ENCODE assay signal across 1 cellular context in the genomic region with DNA sequence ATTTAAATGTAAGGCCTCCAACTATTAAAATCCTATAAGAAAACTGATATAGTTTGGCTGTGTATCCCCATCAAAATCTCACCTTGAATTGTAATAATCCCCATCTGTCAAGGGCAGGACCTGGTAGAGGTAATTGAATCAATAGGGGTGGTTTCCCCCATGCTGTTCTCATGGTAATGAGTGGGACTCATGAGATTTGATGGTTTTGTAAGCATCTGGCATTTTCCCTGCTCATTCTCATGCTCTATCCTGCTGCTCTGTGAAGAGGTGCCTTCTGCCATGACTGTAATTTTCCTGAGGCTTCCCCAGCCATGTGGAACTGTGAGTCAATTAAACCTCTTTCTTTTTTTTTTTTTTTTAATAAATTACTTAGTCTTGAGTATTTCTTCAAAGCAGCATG.
TF ChIP-seq lines count a peak whose summit lies in the region.

No MANE protein-coding gene starts in this region.

TF ChIP-seq in WTC11, 78 proteins besides CTCF, POLR2A, EP300 and RAD21 (continued from another document):
- TF ChIP-seq, protein P1, sequence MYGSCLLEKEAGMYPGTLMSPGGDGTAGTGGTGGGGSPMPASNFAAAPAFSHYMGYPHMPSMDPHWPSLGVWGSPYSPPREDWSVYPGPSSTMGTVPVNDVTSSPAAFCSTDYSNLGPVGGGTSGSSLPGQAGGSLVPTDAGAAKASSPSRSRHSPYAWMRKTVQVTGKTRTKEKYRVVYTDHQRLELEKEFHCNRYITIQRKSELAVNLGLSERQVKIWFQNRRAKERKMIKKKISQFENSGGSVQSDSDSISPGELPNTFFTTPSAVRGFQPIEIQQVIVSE (CRISPR knock-in tag; IDR thresholded peaks at IDR 0.05; ENCODE audit: borderline replicate concordance) = no peak
- TF ChIP-seq, protein P2, sequence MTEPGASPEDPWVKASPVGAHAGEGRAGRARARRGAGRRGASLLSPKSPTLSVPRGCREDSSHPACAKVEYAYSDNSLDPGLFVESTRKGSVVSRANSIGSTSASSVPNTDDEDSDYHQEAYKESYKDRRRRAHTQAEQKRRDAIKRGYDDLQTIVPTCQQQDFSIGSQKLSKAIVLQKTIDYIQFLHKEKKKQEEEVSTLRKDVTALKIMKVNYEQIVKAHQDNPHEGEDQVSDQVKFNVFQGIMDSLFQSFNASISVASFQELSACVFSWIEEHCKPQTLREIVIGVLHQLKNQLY (CRISPR knock-in tag; IDR thresholded peaks at IDR 0.05) = no peak
- TF ChIP-seq FOXJ3 (CRISPR knock-in tag; IDR thresholded peaks at IDR 0.05; ENCODE audit: borderline replicate concordance) (no peak), ATF1 (CRISPR knock-in tag; IDR thresholded peaks at IDR 0.05) (no peak), ESRRA (CRISPR knock-in tag; IDR thresholded peaks at IDR 0.05; ENCODE audit: borderline replicate concordance) (no peak), CREB1 (CRISPR knock-in tag; IDR thresholded peaks at IDR 0.05) (no peak), TEAD1 (CRISPR knock-in tag; IDR thresholded peaks at IDR 0.05) (no peak), ZNF121 (CRISPR knock-in tag; IDR thresholded peaks at IDR 0.05) (no peak), ZNF416 (CRISPR knock-in tag; IDR thresholded peaks at IDR 0.05) (no peak), ZNF317 (CRISPR knock-in tag; IDR thresholded peaks at IDR 0.05; ENCODE audit: borderline replicate concordance, low read depth) (no peak), RELA (CRISPR knock-in tag; IDR thresholded peaks at IDR 0.05; ENCODE audit: borderline replicate concordance) (no peak), ZNF423 (CRISPR knock-in tag; IDR thresholded peaks at IDR 0.05) (no peak)
- TF ChIP-seq, protein P3, sequence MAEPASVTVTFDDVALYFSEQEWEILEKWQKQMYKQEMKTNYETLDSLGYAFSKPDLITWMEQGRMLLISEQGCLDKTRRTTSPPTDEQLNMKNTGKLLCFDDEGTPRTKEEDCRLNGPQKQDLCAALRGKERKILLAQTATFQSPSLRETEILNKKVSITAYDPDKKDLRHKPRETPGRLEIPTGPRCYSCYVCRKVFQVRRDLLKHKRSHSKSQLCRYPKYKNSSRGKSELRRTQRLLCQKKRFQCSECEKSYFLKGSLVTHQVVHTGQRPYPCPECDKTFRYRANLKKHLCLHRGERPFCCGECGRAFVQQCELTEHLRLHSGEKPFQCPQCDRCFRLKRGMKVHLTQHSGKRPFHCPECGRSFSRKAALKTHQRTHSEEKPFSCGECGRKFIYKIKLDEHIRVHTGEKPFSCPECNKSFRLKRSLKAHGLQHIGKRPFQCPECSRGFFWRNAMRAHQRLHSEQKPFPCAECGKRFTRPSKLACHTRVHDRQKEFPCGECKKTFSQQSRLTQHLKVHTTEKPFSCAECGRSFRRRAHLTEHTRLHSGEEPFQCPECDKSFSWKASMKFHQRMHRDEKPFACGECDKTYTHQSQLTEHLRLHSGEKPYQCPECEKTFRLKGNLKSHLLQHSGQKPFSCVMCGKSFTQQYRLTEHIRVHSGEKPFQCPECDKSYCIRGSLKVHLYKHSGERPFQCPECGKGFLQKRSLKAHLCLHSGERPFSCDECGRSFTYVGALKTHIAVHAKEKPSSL (CRISPR knock-in tag; conservative IDR thresholded peaks at IDR 0.05) = no peak
TF ChIP-seq in WTC11: peak in this region for 0.
